ENCODE assay signal across 2 cellular contexts in genomic region chr19:7841751-7842660, GRCh38.
TF ChIP-seq lines count a peak whose summit lies in the region.

No MANE protein-coding gene starts in this region.

TF ChIP-seq in IMR-90, 13 proteins besides CTCF, POLR2A, EP300 and RAD21:
- TF ChIP-seq MAZ (IDR thresholded peaks at IDR 0.05; ENCODE audit: borderline replicate concordance, low read depth, low read length): no peak
- no peak for TF ChIP-seq BHLHE40 (IDR thresholded peaks at IDR 0.05; ENCODE audit: low read depth, low read length)
- TF ChIP-seq CEBPB (IDR thresholded peaks at IDR 0.05; ENCODE audit: low read depth, low read length): no peak
- TF ChIP-seq FOS (IDR thresholded peaks at IDR 0.05; ENCODE audit: low read depth, low read length): no peak
- no peak for TF ChIP-seq SMC3 (IDR thresholded peaks at IDR 0.05; ENCODE audit: low read depth, low read length)
- TF ChIP-seq RCOR1 (IDR thresholded peaks at IDR 0.05; ENCODE audit: insufficient replicate concordance, low read length): no peak
- no peak for TF ChIP-seq USF2 (IDR thresholded peaks at IDR 0.05; ENCODE audit: low read depth, low read length)
- TF ChIP-seq NFE2L2 (IDR thresholded peaks at IDR 0.05; ENCODE audit: low read depth, low read length): no peak
- no peak for TF ChIP-seq MXI1 (IDR thresholded peaks at IDR 0.05; ENCODE audit: borderline replicate concordance, low read depth, low read length)
- TF ChIP-seq RFX5 (IDR thresholded peaks at IDR 0.05; ENCODE audit: low read depth, low read length): no peak
- TF ChIP-seq ELK1 (IDR thresholded peaks at IDR 0.05; ENCODE audit: borderline replicate concordance, low read depth, low read length): no peak
- no peak for TF ChIP-seq CHD1 (IDR thresholded peaks at IDR 0.05; ENCODE audit: low read depth, low read length)
- TF ChIP-seq MAFK (IDR thresholded peaks at IDR 0.05; ENCODE audit: low read depth, low read length): no peak
TF ChIP-seq in IMR-90: peak in this region for 0.

TF ChIP-seq in H1, 55 proteins besides CTCF, POLR2A, EP300 and RAD21:
- no peak for TF ChIP-seq NRF1 (IDR thresholded peaks at IDR 0.05; ENCODE audit: low read depth, low read length)
- no peak for TF ChIP-seq HDAC2 (IDR thresholded peaks at IDR 0.05; ENCODE audit: borderline replicate concordance in 1 of 2, low read depth in 2 of 2, low read length in 2 of 2)
